13 cellular contexts compared by ENCODE assay signal in genomic region chr11:73995731-73996130, GRCh38. TPM values are rescaled to one million over a fixed set of nuclear protein-coding genes. Genes with fewer than 3 reads are reported as not detected.
A peak's percentile ranks its signal among the peaks of the same experiment; 100 is the strongest.
DNase-seq lines count a peak whose midpoint lies in the region; ATAC-seq, FAIRE-seq and TF ChIP-seq lines count a peak whose summit lies in the region.
"Had no signal": no experiment of that assay in that cellular context is flagged by ENCODE, and none has a peak within 500 bp of the region (broad histone marks: within the 10 kb centered on the region; RNA-seq: fewer than 3 reads in every experiment).

No MANE protein-coding gene starts in this region.

- TF ChIP-seq POLR2A in GM12878 (IDR thresholded peaks at IDR 0.05; ENCODE audit: low read depth, low read length): no peak

- peak; percentile 41 for ATAC-seq in HG03571 (IDR thresholded peaks at IDR 0.05; ENCODE audit: unreplicated experiment)
- peak; percentile 75 for ATAC-seq in GM12878
- ATAC-seq in GM19397 (IDR thresholded peaks at IDR 0.05; ENCODE audit: unreplicated experiment): no peak
- ATAC-seq in HG03097 (IDR thresholded peaks at IDR 0.05; ENCODE audit: low FRiP score, unreplicated experiment): no peak

- peak in 1 of 2 experiments; percentile 48; a peak in 1 of 4 replicates for TF ChIP-seq EP300 in GM12878 (IDR thresholded peaks at IDR 0.05; ENCODE audit: borderline replicate concordance in 1 of 2, control insufficient read depth in 1 of 2, low read depth in 2 of 2, low read length in 2 of 2)

- no peak overlapping the region for H2AFZ ChIP-seq in GM12878 (ENCODE audit: control insufficient read depth, low read depth, low read length)

- H3K9ac ChIP-seq in GM12878 (ENCODE audit: control insufficient read depth, insufficient read depth, low read length): no peak overlapping the region; the same call in 1 of the 2 replicates

- H3K9me3 ChIP-seq in GM12878 (replicated peaks; ENCODE audit: control insufficient read depth, insufficient read depth, low read length): no peaks in the 10 kb centered on the region

- no peaks in the 10 kb centered on the region for H3K79me2 ChIP-seq in GM12878 (ENCODE audit: control insufficient read depth, insufficient read depth, low read length)

- no peaks in the 10 kb centered on the region for H3K36me3 ChIP-seq in GM12878 (ENCODE audit: control insufficient read depth in 2 of 2, insufficient read depth in 2 of 2, low read length in 1 of 2)

- no peak overlapping the region for H3K4me3 ChIP-seq in GM12878

- H3K27ac ChIP-seq in GM12878 (ENCODE audit: control insufficient read depth, insufficient read depth): peak overlapping the region; percentile 57

- TF ChIP-seq RAD21 in GM12878 (IDR thresholded peaks at IDR 0.05; ENCODE audit: insufficient read depth, low read depth, low read length): no peak

- CTCF ChIA-PET in GM12878 (lab: Yijun Ruan, JAX): interaction anchor here (1.1 to 2.1 kb wide), 4 partner anchors 9 to 32 kb away, joined by 4 to 11 read pairs (median 8); no protein-coding TSS in a partner anchor

- intact Hi-C loops in GM12878 (cut with micrococcal nuclease; ENCODE audit: unreplicated experiment): loop anchor here (2.0 to 10.0 kb wide), 2 partner anchors 15 to 1819 kb away; partner anchors contain the start of gene UVRAG

- peak overlapping the region; percentile 68 for H3K4me2 ChIP-seq in GM12878 (ENCODE audit: control insufficient read depth, insufficient read depth)

- H3K27me3 ChIP-seq in GM12878 (replicated peaks in 1 of 2; ENCODE audit: control insufficient read depth in 2 of 2, insufficient read depth in 2 of 2, low read length in 1 of 2): no peaks in the 10 kb centered on the region

- peaks cover 67% of the 10 kb centered on the region for H3K4me1 ChIP-seq in GM12878 (ENCODE audit: control insufficient read depth, insufficient read depth, low read length)

- SMC1A ChIA-PET in GM12878 (lab: Charles Lee; ENCODE audit: uncharacterized antibody, unreplicated experiment): interaction anchor here (1.4 to 2.7 kb wide), 5 partner anchors 9 to 32 kb away, joined by 4 to 24 read pairs (median 7); partner anchors contain the start of gene UCP2

- in situ Hi-C loops in GM12878 (cut with MboI): no loop called here

- TF ChIP-seq CTCF in GM12878 (IDR thresholded peaks at IDR 0.05 in 2 of 3, conservative IDR thresholded peaks at IDR 0.05 in 1 of 3; ENCODE audit: control insufficient read depth in 2 of 3, extremely low read depth in 1 of 3, insufficient read depth in 1 of 3, low read depth in 3 of 3, low read length in 3 of 3): no peak

- 2% methylated on average over 2 of the region's 2 CpGs for WGBS in GM12878 (ENCODE audit: insufficient coverage, insufficient replicate concordance, low lambda C conversion rate, missing lambda C conversion rate)

- FAIRE-seq in GM12878 (lab: Jason Lieb, UNC): no peak
- FAIRE-seq: endothelial cell of umbilical vein, keratinocyte, RCC 7860 had no signal

- POLR2A ChIA-PET in GM12878 (lab: Charles Lee): interaction anchor here (0.5 to 3.6 kb wide), 7 partner anchors 12 to 360 kb away, joined by 3 to 25 read pairs (median 5); partner anchors contain the start of genes C2CD3, PPME1 and UCP2

- TSS peak; percentile 86 for BruUV-seq in GM12878 (replicated peaks; lab: Mats Ljungman, UMichigan)

- peak; percentile 17 to 87 (median 66) for DNase-seq in stimulated activated naive CD4-positive, alpha-beta T cell (lab: John Stamatoyannopoulos, UW)
- no peak for DNase-seq in stimulated activated naive CD4-positive, alpha-beta T cell treated with Interleukin-2 at 50 U/mL for 16 hours (lab: John Stamatoyannopoulos, UW)
- no peak for DNase-seq in GM12878 (ENCODE audit: low read depth, low spot score)
- no peak for DNase-seq in NCI-H345 treated with DMSO at 0.1 percent for 48 hours (lab: John Stamatoyannopoulos, UW; ENCODE audit: unreplicated experiment)
- no peak for DNase-seq in NCI-H526 treated with DMSO at 0.1 percent for 48 hours (lab: John Stamatoyannopoulos, UW)
- DNase-seq: NCI-H1048, right cardiac atrium had no signal

- no peaks in the 10 kb centered on the region for H4K20me1 ChIP-seq in GM12878 (ENCODE audit: control insufficient read depth, insufficient read depth)

- RAD21 ChIA-PET in GM12878 (lab: Charles Lee; ENCODE audit: unreplicated experiment): interaction anchor here (0.8 to 2.6 kb wide), 5 partner anchors 9 to 25 kb away, joined by 3 to 30 read pairs (median 7); partner anchors contain the start of gene UCP2

TF ChIP-seq in GM12878, 131 proteins besides CTCF, POLR2A, EP300 and RAD21 (continues in another document):
- no peak for TF ChIP-seq ZNF24 (IDR thresholded peaks at IDR 0.05)
- no peak for TF ChIP-seq SIX5 (IDR thresholded peaks at IDR 0.05; ENCODE audit: low read depth, low read length, severe bottlenecking)
- no peak for TF ChIP-seq NBN (IDR thresholded peaks at IDR 0.05)
- 0 out of 2 replicates have a peak, but pooled peaks have one; percentile 21 for TF ChIP-seq STAT3 (IDR thresholded peaks at IDR 0.05; ENCODE audit: low read depth, low read length)
- TF ChIP-seq RUNX3 (IDR thresholded peaks at IDR 0.05; ENCODE audit: low read length): peak; percentile 89
- no peak for TF ChIP-seq CBX3 (IDR thresholded peaks at IDR 0.05; ENCODE audit: borderline replicate concordance, low read depth)
- TF ChIP-seq HCFC1 (IDR thresholded peaks at IDR 0.05; ENCODE audit: low read length): no peak
- 0 out of 2 replicates have a peak, but pooled peaks have one; percentile 26 for TF ChIP-seq FOXM1 (IDR thresholded peaks at IDR 0.05; ENCODE audit: low read depth, low read length)
- TF ChIP-seq SMC3 (IDR thresholded peaks at IDR 0.05; ENCODE audit: borderline replicate concordance, low read length): no peak

RNA-seq across cellular contexts. Expression of gene UCP2, which starts 13.1 kb away (rescaled TPM):
- total RNA-seq in GM12878 (2013; cell fraction: nucleolus; rRNA removed): 59.6 and 64.1 TPM in 2 replicates
- 31.1 and 34.0 TPM in 2 replicates for total RNA-seq in GM12878 (2014; rRNA removed)
- total RNA-seq in GM12878 (2014; rRNA removed; fragmentation: Illumina TruSeq; extraction: Trizol): 32.9 and 36.0 TPM in 2 replicates
- total RNA-seq in GM12878 (2021): 224 and 237 TPM in 2 replicates
- 127 TPM for polyA plus RNA-seq in GM12878 (2011; ENCODE audit: low read depth)
- polyA plus RNA-seq in GM12878 (2011; rRNA removed): 27.6 and 52.2 TPM in 2 replicates
- polyA plus RNA-seq in GM12878 (2011; cell fraction: cytosol; rRNA removed): 146 and 147 TPM in 2 replicates
- 71.7 and 83.1 TPM in 2 replicates for polyA plus RNA-seq in GM12878 (2011; cell fraction: nucleus; rRNA removed)
- 196 and 231 TPM in 2 replicates for polyA plus RNA-seq in GM12878 (2012)
- 122 and 187 TPM in 2 replicates for polyA plus RNA-seq in GM12878 (2014; fragmentation: Illumina TruSeq; extraction: Trizol)
- 100 to 1,000 TPM; 122 to 134 TPM for polyA plus RNA-seq in GM12878 (2014; fragmentation: Nextera tagmentation; extraction: Ambion mirVana)
- 158 and 175 TPM in 2 replicates for polyA plus RNA-seq in GM12878 (2014; rRNA removed)
- 100 to 1,000 TPM; 228 to 248 TPM for polyA plus RNA-seq in GM12878 (2016; fragmentation: Nextera tagmentation; extraction: Ambion mirVana)
- polyA minus RNA-seq in GM12878 (2011; rRNA and poly(A)+ RNA removed): 116 and 196 TPM in 2 replicates
- polyA minus RNA-seq in GM12878 (2011; cell fraction: cytosol; rRNA and poly(A)+ RNA removed): 109 TPM in 2 replicates
- 77.9 and 115 TPM in 2 replicates for polyA minus RNA-seq in GM12878 (2011; cell fraction: nucleus; rRNA and poly(A)+ RNA removed)

RNA-seq across cellular contexts. Expression of gene UCP3, which starts 13.2 kb away (rescaled TPM):
- total RNA-seq in GM12878 (2013; cell fraction: nucleolus; rRNA removed): 4.5 and 7.8 TPM in 2 replicates
- total RNA-seq in GM12878 (2014; rRNA removed): 0.71 and 1.4 TPM in 2 replicates
- total RNA-seq in GM12878 (2014; rRNA removed; fragmentation: Illumina TruSeq; extraction: Trizol): 0.88 and 0.94 TPM in 2 replicates
- total RNA-seq in GM12878 (2021): 1.1 and 1.6 TPM in 2 replicates
- polyA plus RNA-seq in GM12878 (2011; ENCODE audit: low read depth): 0.58 TPM
- 0.53 and 1.2 TPM in 2 replicates for polyA plus RNA-seq in GM12878 (2011; rRNA removed)
- polyA plus RNA-seq in GM12878 (2011; cell fraction: cytosol; rRNA removed): 0.58 and 0.89 TPM in 2 replicates
- 4.3 and 7.3 TPM in 2 replicates for polyA plus RNA-seq in GM12878 (2011; cell fraction: nucleus; rRNA removed)
- polyA plus RNA-seq in GM12878 (2012): 0.66 and 0.85 TPM in 2 replicates
- 0.14 and 0.94 TPM in 2 replicates for polyA plus RNA-seq in GM12878 (2014; fragmentation: Illumina TruSeq; extraction: Trizol)
- polyA plus RNA-seq in GM12878 (2014; fragmentation: Nextera tagmentation; extraction: Ambion mirVana): under 1 TPM; 0.02 to 0.19 TPM
- 1.5 and 1.9 TPM in 2 replicates for polyA plus RNA-seq in GM12878 (2014; rRNA removed)
- under 1 TPM; 0.23 to 0.58 TPM for polyA plus RNA-seq in GM12878 (2016; fragmentation: Nextera tagmentation; extraction: Ambion mirVana)
- polyA minus RNA-seq in GM12878 (2011; rRNA and poly(A)+ RNA removed): 0.66 and 2.3 TPM in 2 replicates
- polyA minus RNA-seq in GM12878 (2011; cell fraction: cytosol; rRNA and poly(A)+ RNA removed): 1.7 TPM in 1 of 2 replicates, not detected in the other
- 3.0 and 5.2 TPM in 2 replicates for polyA minus RNA-seq in GM12878 (2011; cell fraction: nucleus; rRNA and poly(A)+ RNA removed)

RNA-seq across cellular contexts. Expression of gene DNAJB13, which starts 44.9 kb away (rescaled TPM):
- 0.56 and 0.61 TPM in 2 replicates for total RNA-seq in GM12878 (2013; cell fraction: nucleolus; rRNA removed)
- not detected in 2 replicates for total RNA-seq in GM12878 (2014; rRNA removed)
- total RNA-seq in GM12878 (2014; rRNA removed; fragmentation: Illumina TruSeq; extraction: Trizol): not detected in 2 replicates
- not detected in 2 replicates for total RNA-seq in GM12878 (2021)
- polyA plus RNA-seq in GM12878 (2011; ENCODE audit: low read depth): not detected
- polyA plus RNA-seq in GM12878 (2011; rRNA removed): 0.76 and 0.86 TPM in 2 replicates
- polyA plus RNA-seq in GM12878 (2011; cell fraction: cytosol; rRNA removed): 0.33 and 0.34 TPM in 2 replicates
- 1.1 and 1.3 TPM in 2 replicates for polyA plus RNA-seq in GM12878 (2011; cell fraction: nucleus; rRNA removed)
- 0.14 and 0.26 TPM in 2 replicates for polyA plus RNA-seq in GM12878 (2012)
- 0.07 TPM in 1 of 2 replicates, not detected in the other for polyA plus RNA-seq in GM12878 (2014; fragmentation: Illumina TruSeq; extraction: Trizol)
- polyA plus RNA-seq in GM12878 (2014; fragmentation: Nextera tagmentation; extraction: Ambion mirVana): not detected
- 0.15 TPM in 1 of 2 replicates, not detected in the other for polyA plus RNA-seq in GM12878 (2014; rRNA removed)
- not detected for polyA plus RNA-seq in GM12878 (2016; fragmentation: Nextera tagmentation; extraction: Ambion mirVana)
- polyA minus RNA-seq in GM12878 (2011; rRNA and poly(A)+ RNA removed): 0.21 TPM in 1 of 2 replicates, not detected in the other
- not detected in 2 replicates for polyA minus RNA-seq in GM12878 (2011; cell fraction: cytosol; rRNA and poly(A)+ RNA removed)
- polyA minus RNA-seq in GM12878 (2011; cell fraction: nucleus; rRNA and poly(A)+ RNA removed): 0.60 TPM in 1 of 2 replicates, not detected in the other
- polyA plus RNA-seq: right cardiac atrium had no signal

Comparison
In these comparisons a context has a peak if more than half of its experiments do, and no peak if none do; other contexts are left out.
1. DNase-seq: peak in stimulated activated naive CD4-positive, alpha-beta T cell (6 of 6); none in stimulated activated naive CD4-positive, alpha-beta T cell treated with Interleukin-2 at 50 U/mL for 16 hours (single experiment), GM12878 (single experiment), NCI-H345 treated with DMSO at 0.1 percent for 48 hours (single experiment) and NCI-H526 treated with DMSO at 0.1 percent for 48 hours (single experiment).
2. ATAC-seq: peak in HG03571 (single experiment) and GM12878 (single experiment); none in GM19397 (single experiment) and HG03097 (single experiment).